In genomic region chr2:85954192-85954900, GRCh38 we compare ENCODE assay signal across 20 cellular contexts.
DNase-seq lines count a peak whose midpoint lies in the region; ATAC-seq and TF ChIP-seq lines count a peak whose summit lies in the region.
"Had no signal": no experiment of that assay in that cellular context is flagged by ENCODE, and none has a peak within 500 bp of the region (broad histone marks: within the 10 kb centered on the region; RNA-seq: fewer than 3 reads in every experiment).

No MANE protein-coding gene starts in this region.

- peaks cover 8% of the 10 kb centered on the region for H3K4me1 ChIP-seq in endodermal cell (ENCODE audit: control insufficient read depth, insufficient read depth, low read length)

- peak overlapping the region; percentile 12 for H3K4me3 Mint-ChIP-seq in Calu3 (ENCODE audit: low read depth, unreplicated experiment)
- no peak overlapping the region for H3K4me3 Mint-ChIP-seq in endothelial cell (ENCODE audit: unreplicated experiment)
- no peak overlapping the region for H3K4me3 Mint-ChIP-seq in stimulated activated effector memory CD8-positive, alpha-beta T cell treated with anti-CD3 and anti-CD28 coated beads, Interleukin-12 subunit alpha, Interleukin-12 subunit beta, amount 100 ng/mL, for 72 hours
- H3K4me3 Mint-ChIP-seq in endodermal cell = no peak overlapping the region
- no peak overlapping the region for H3K4me3 Mint-ChIP-seq in chondrocyte (ENCODE audit: unreplicated experiment)
- H3K4me3 Mint-ChIP-seq: activated naive CD8-positive, alpha-beta T cell treated with anti-CD3 and anti-CD28 coated beads for 36 hours; GM23338; natural killer cell had no signal

- BruUV-seq in Calu3 (replicated peaks; lab: Mats Ljungman, UMichigan) = no TSS peak

- H3K27ac ChIP-seq in endodermal cell (ENCODE audit: low read depth, low read length) = no peak overlapping the region

- H3K9me3 Mint-ChIP-seq in Calu3 (ENCODE audit: low read depth, unreplicated experiment) (no peaks in the 10 kb centered on the region), endothelial cell (ENCODE audit: unreplicated experiment) (no peaks in the 10 kb centered on the region), endodermal cell (no peaks in the 10 kb centered on the region), chondrocyte (ENCODE audit: low read depth) (no peaks in the 10 kb centered on the region)
- H3K9me3 Mint-ChIP-seq in stimulated activated effector memory CD8-positive, alpha-beta T cell treated with anti-CD3 and anti-CD28 coated beads, Interleukin-12 subunit alpha, Interleukin-12 subunit beta, amount 100 ng/mL, for 72 hours = no peaks in the 10 kb centered on the region
- H3K9me3 Mint-ChIP-seq: activated naive CD8-positive, alpha-beta T cell treated with anti-CD3 and anti-CD28 coated beads for 36 hours; activated T-helper 2 cell treated with anti-CD3 and anti-CD28 coated beads, Interferon-gamma antibody, Interleukin-2, Interleukin-4, amounts not matched to agents 10 μg/mL and 5 μg/mL and 100 μg/mL, durations not matched to agents 14 hours and 24 hours and 36 hours; natural killer cell had no signal

- DNase-seq in Calu3 (no peak), MV-4-11 (lab: John Stamatoyannopoulos, UW) (peak; percentile 32), endothelial cell (ENCODE audit: low spot score) (no peak), endodermal cell (no peak), NCI-H446 (lab: John Stamatoyannopoulos, UW) (no peak), chondrocyte (ENCODE audit: low spot score) (no peak)
- no peak for DNase-seq in stimulated activated effector memory CD8-positive, alpha-beta T cell treated with anti-CD3 and anti-CD28 coated beads, Interleukin-12 subunit alpha, Interleukin-12 subunit beta, amount 100 ng/mL, for 72 hours (ENCODE audit: low spot score in 2 of 2)
- DNase-seq: activated CD4-positive, alpha-beta T cell treated with anti-CD3 and anti-CD28 coated beads for 48 hours; activated naive CD8-positive, alpha-beta T cell treated with anti-CD3 and anti-CD28 coated beads for 36 hours; effector memory CD4-positive, alpha-beta T cell; natural killer cell; NCI-H2171; NCI-H748 treated with DMSO at 0.1 percent for 48 hours; OCI-M1; SHP77 treated with DMSO at 0.1 percent for 48 hours; stimulated activated naive CD4-positive, alpha-beta T cell had no signal

- H3K27ac Mint-ChIP-seq in Calu3 (ENCODE audit: unreplicated experiment) (no peak overlapping the region), endothelial cell (ENCODE audit: unreplicated experiment) (peak overlapping the region; percentile 67), endodermal cell (no peak overlapping the region), chondrocyte (ENCODE audit: unreplicated experiment) (no peak overlapping the region)
- peak overlapping the region; percentile 79 for H3K27ac Mint-ChIP-seq in stimulated activated effector memory CD8-positive, alpha-beta T cell treated with anti-CD3 and anti-CD28 coated beads, Interleukin-12 subunit alpha, Interleukin-12 subunit beta, amount 100 ng/mL, for 72 hours
- H3K27ac Mint-ChIP-seq: activated naive CD8-positive, alpha-beta T cell treated with anti-CD3 and anti-CD28 coated beads for 36 hours; activated T-helper 2 cell treated with anti-CD3 and anti-CD28 coated beads, Interferon-gamma antibody, Interleukin-2, Interleukin-4, amounts not matched to agents 10 μg/mL and 5 μg/mL and 100 μg/mL, durations not matched to agents 14 hours and 24 hours and 36 hours; GM23338; natural killer cell had no signal

- H3K9me3 ChIP-seq in endodermal cell (ENCODE audit: control insufficient read depth, low read length) = peaks cover under 1% of the 10 kb centered on the region
- H3K9me3 ChIP-seq: pancreas, tibial nerve had no signal

- no peak for TF ChIP-seq CTCF in Calu3 (IDR thresholded peaks at IDR 0.05; ENCODE audit: unreplicated experiment)
- TF ChIP-seq CTCF in endothelial cell (IDR thresholded peaks at IDR 0.05; ENCODE audit: unreplicated experiment) = no peak
- no peak for TF ChIP-seq CTCF in endodermal cell (conservative IDR thresholded peaks at IDR 0.05)
- TF ChIP-seq CTCF in chondrocyte (IDR thresholded peaks at IDR 0.05) = no peak

- no peaks in the 10 kb centered on the region for H3K27me3 ChIP-seq in endodermal cell (ENCODE audit: control insufficient read depth, insufficient read depth, low read length, poor library complexity, severe bottlenecking)
- H3K27me3 ChIP-seq: pancreas, tibial nerve had no signal

- WGBS in endodermal cell (ENCODE audit: insufficient coverage in 1 of 2, insufficient read length in 1 of 2), 2 experiments = 95 to 96% methylated on average over 7 to 8 of the region's 8 CpGs

- H3K4me3 ChIP-seq in endodermal cell (ENCODE audit: low read length) = no peak overlapping the region
- H3K4me3 ChIP-seq: GM23338, pancreas, tibial nerve had no signal

- H3K4me1 Mint-ChIP-seq in Calu3 (ENCODE audit: low read depth, unreplicated experiment) (peaks cover 51% of the 10 kb centered on the region), endothelial cell (ENCODE audit: unreplicated experiment) (peaks cover 30% of the 10 kb centered on the region), endodermal cell (peaks cover 23% of the 10 kb centered on the region), chondrocyte (ENCODE audit: low read depth) (peaks cover 14% of the 10 kb centered on the region)
- peaks cover 11% of the 10 kb centered on the region for H3K4me1 Mint-ChIP-seq in stimulated activated effector memory CD8-positive, alpha-beta T cell treated with anti-CD3 and anti-CD28 coated beads, Interleukin-12 subunit alpha, Interleukin-12 subunit beta, amount 100 ng/mL, for 72 hours

- H3K36me3 Mint-ChIP-seq in Calu3 (ENCODE audit: insufficient read depth, unreplicated experiment) (no peaks in the 10 kb centered on the region), endothelial cell (ENCODE audit: low read depth, unreplicated experiment) (peaks cover 8% of the 10 kb centered on the region), endodermal cell (ENCODE audit: low read depth) (no peaks in the 10 kb centered on the region), chondrocyte (ENCODE audit: low read depth) (no peaks in the 10 kb centered on the region)
- no peaks in the 10 kb centered on the region for H3K36me3 Mint-ChIP-seq in stimulated activated effector memory CD8-positive, alpha-beta T cell treated with anti-CD3 and anti-CD28 coated beads, Interleukin-12 subunit alpha, Interleukin-12 subunit beta, amount 100 ng/mL, for 72 hours
- H3K36me3 Mint-ChIP-seq: activated naive CD8-positive, alpha-beta T cell treated with anti-CD3 and anti-CD28 coated beads for 36 hours; natural killer cell had no signal

- intact Hi-C loops in Calu3 (cut with micrococcal nuclease; ENCODE audit: unreplicated experiment) = no loop called here

- no peak overlapping the region for H3K9ac ChIP-seq in endodermal cell (ENCODE audit: extremely low read depth, low read length, poor library complexity, severe bottlenecking)

- H3K27me3 Mint-ChIP-seq in Calu3 (ENCODE audit: unreplicated experiment) (no peaks in the 10 kb centered on the region), endothelial cell (ENCODE audit: unreplicated experiment) (peaks cover 2% of the 10 kb centered on the region), endodermal cell (ENCODE audit: insufficient read depth) (peaks cover 2% of the 10 kb centered on the region), chondrocyte (ENCODE audit: low read depth) (no peaks in the 10 kb centered on the region)
- H3K27me3 Mint-ChIP-seq: activated naive CD8-positive, alpha-beta T cell treated with anti-CD3 and anti-CD28 coated beads for 36 hours had no signal

- CTCF ChIA-PET in Calu3 (lab: Charles Lee) = no interaction called here

- no peak for ATAC-seq in stimulated activated effector memory CD8-positive, alpha-beta T cell treated with anti-CD3 and anti-CD28 coated beads, Interleukin-12 subunit alpha, Interleukin-12 subunit beta, amount 100 ng/mL, for 72 hours
- ATAC-seq: GM23338, natural killer cell had no signal

- H3K36me3 ChIP-seq in endodermal cell (ENCODE audit: control insufficient read depth, insufficient read depth, low read length) = no peaks in the 10 kb centered on the region
- H3K36me3 ChIP-seq: pancreas, tibial nerve had no signal

Comparison
In these comparisons a context has a peak if more than half of its experiments do, and no peak if none do; other contexts are left out.
1. H3K27ac Mint-ChIP-seq: peak in endothelial cell (single experiment) and stimulated activated effector memory CD8-positive, alpha-beta T cell treated with anti-CD3 and anti-CD28 coated beads, Interleukin-12 subunit alpha, Interleukin-12 subunit beta, amount 100 ng/mL, for 72 hours (single experiment); none in Calu3 (single experiment), endodermal cell (single experiment) and chondrocyte (single experiment).